In genomic region chr9:77899679-77900354, GRCh38 we compare ENCODE assay signal across 16 cellular contexts.
DNase-seq lines count a peak whose midpoint lies in the region; ATAC-seq and TF ChIP-seq lines count a peak whose summit lies in the region.
"Had no signal": no experiment of that assay in that cellular context is flagged by ENCODE, and none has a peak within 500 bp of the region (broad histone marks: within the 10 kb centered on the region; RNA-seq: fewer than 3 reads in every experiment).

No MANE protein-coding gene starts in this region.

- H3K27me3 ChIP-seq in HCT116 (ENCODE audit: insufficient read depth, low read length), result no peaks in the 10 kb centered on the region
- H3K27me3 ChIP-seq in adipocyte (replicated peaks; ENCODE audit: control insufficient read depth, insufficient read depth, low read length), result no peaks in the 10 kb centered on the region
- no peaks in the 10 kb centered on the region for H3K27me3 ChIP-seq in foreskin keratinocyte
- H3K27me3 ChIP-seq: dorsolateral prefrontal cortex, ovary had no signal

- RAD21 ChIA-PET in HCT116 (lab: Charles Lee; ENCODE audit: low non-redundant PET in 1 of 2, low total read pairs in 2 of 2, uncharacterized antibody in 2 of 2, unreplicated experiment in 2 of 2), result no interaction called here

- no peak overlapping the region for H2AFZ ChIP-seq in HCT116 (ENCODE audit: low read depth, low read length, poor library complexity, severe bottlenecking)

- DNase-seq in AG08395 (ENCODE audit: low spot score) (peak; percentile 62), HCT116 (ENCODE audit: low read depth, low spot score) (no peak), adipocyte (ENCODE audit: low read depth) (peak; percentile 67), foreskin keratinocyte (peak; percentile 66 to 86), HUDEP-2 (lab: John Stamatoyannopoulos, UW; ENCODE audit: unreplicated experiment in 76 of 76) (no peak), RPMI8226 (no peak)
- DNase-seq: activated naive CD4-positive, alpha-beta T cell treated with anti-CD3 and anti-CD28 coated beads for 36 hours; CD4-positive, alpha-beta T cell; dorsolateral prefrontal cortex; head of caudate nucleus; ovary; T-cell had no signal

- CTCF ChIA-PET in HCT116 (lab: Charles Lee), result no interaction called here

- H3K27ac ChIP-seq in HCT116 (ENCODE audit: low read depth, low read length) (no peak overlapping the region), foreskin keratinocyte (no peak overlapping the region)
- H3K27ac ChIP-seq: dorsolateral prefrontal cortex, ovary had no signal

- H3K9me3 ChIP-seq in HCT116 (ENCODE audit: control insufficient read depth in 1 of 2, insufficient read depth in 1 of 2, low read depth in 1 of 2, low read length in 2 of 2) (no peaks in the 10 kb centered on the region), adipocyte (ENCODE audit: control insufficient read depth, low read length) (no peaks in the 10 kb centered on the region)
- H3K9me3 ChIP-seq: ovary had no signal

- POLR2A ChIA-PET in HCT116 (lab: Charles Lee), result no interaction called here

- TF ChIP-seq RAD21 in HCT116 (IDR thresholded peaks at IDR 0.05; ENCODE audit: low read depth), result no peak

- H3K4me1 ChIP-seq in HCT116 (ENCODE audit: control insufficient read depth in 1 of 2, insufficient read depth in 2 of 2, low read length in 2 of 2) (peaks cover 2 to 15% of the 10 kb centered on the region in 2 experiments; a peak in 3 of 4 replicates), adipocyte (ENCODE audit: control insufficient read depth, insufficient read depth, low read length) (peaks cover 12% of the 10 kb centered on the region), foreskin keratinocyte (no peaks in the 10 kb centered on the region)

- no TSS peak for BruUV-seq in HCT116 (replicated peaks; lab: Mats Ljungman, UMichigan)

- no peaks in the 10 kb centered on the region for H3K9me2 ChIP-seq in HCT116 (ENCODE audit: insufficient read depth)

- peak; percentile 52; the same call in 1 of the 2 replicates for ATAC-seq in HCT116
- ATAC-seq in foreskin keratinocyte, result peak; percentile 96
- ATAC-seq in HG02759 (IDR thresholded peaks at IDR 0.05; ENCODE audit: unreplicated experiment), result no peak
- no peak for ATAC-seq in GM18867 (IDR thresholded peaks at IDR 0.05; ENCODE audit: unreplicated experiment)
- ATAC-seq: stimulated activated memory B cell treated with anti-CD40 and anti-IgM and Interleukin-4, amounts not matched to agents 10 μg/mL and 1 μg/mL and 100 μg/mL, for 72 hours; T-cell had no signal

- H3K4me3 ChIP-seq in HCT116 (replicated peaks in 1 of 2; ENCODE audit: low read depth in 1 of 2, low read length in 2 of 2) (no peak overlapping the region), adipocyte (ENCODE audit: low read length) (no peak overlapping the region)
- H3K4me3 ChIP-seq: dorsolateral prefrontal cortex, lung, ovary had no signal

- no peaks in the 10 kb centered on the region for H4K20me1 ChIP-seq in HCT116 (ENCODE audit: insufficient read depth)

- no peak for TF ChIP-seq POLR2A in HCT116 (IDR thresholded peaks at IDR 0.05; ENCODE audit: borderline replicate concordance, extremely low read depth, insufficient read depth, insufficient read length)

- no peak overlapping the region for H3K4me2 ChIP-seq in HCT116 (ENCODE audit: low read length)

- no peak overlapping the region for H3K9ac ChIP-seq in HCT116 (ENCODE audit: low read length)
- H3K9ac ChIP-seq in adipocyte (ENCODE audit: low read length), result no peak overlapping the region

- no peak for TF ChIP-seq CTCF in HCT116 (IDR thresholded peaks at IDR 0.05 in 2 of 3, conservative IDR thresholded peaks at IDR 0.05 in 1 of 3; ENCODE audit: borderline replicate concordance in 1 of 3, insufficient read depth in 1 of 3, low read depth in 2 of 3, low read length in 2 of 3)
- no peak for TF ChIP-seq CTCF in foreskin keratinocyte (conservative IDR thresholded peaks at IDR 0.05)

- H3K79me2 ChIP-seq in HCT116 (ENCODE audit: insufficient read depth, low read length), result no peaks in the 10 kb centered on the region

- intact Hi-C loops in HCT116 (cut with micrococcal nuclease), result no loop called here

- H3K36me3 ChIP-seq in HCT116 (ENCODE audit: control insufficient read depth in 1 of 2, insufficient read depth in 2 of 2, low read length in 2 of 2) (no peaks in the 10 kb centered on the region), adipocyte (ENCODE audit: control insufficient read depth, insufficient read depth, low read length, severe bottlenecking) (no peaks in the 10 kb centered on the region)
- H3K36me3 ChIP-seq: ovary had no signal

TF ChIP-seq in HCT116, 20 proteins besides CTCF, POLR2A, EP300 and RAD21:
- no peak for TF ChIP-seq SIN3A (IDR thresholded peaks at IDR 0.05; ENCODE audit: low read depth)
- no peak for TF ChIP-seq TCF7L2 (IDR thresholded peaks at IDR 0.05; ENCODE audit: borderline replicate concordance, extremely low read depth, insufficient read depth, insufficient read length)
- no peak for TF ChIP-seq ZFX (IDR thresholded peaks at IDR 0.05)
- TF ChIP-seq ELF1 (IDR thresholded peaks at IDR 0.05; ENCODE audit: borderline replicate concordance, low read depth), result no peak

Comparison
In these comparisons a context has a peak if more than half of its experiments do, and no peak if none do; other contexts are left out.
1. DNase-seq: peak in AG08395 (single experiment), adipocyte (single experiment) and foreskin keratinocyte (2 of 2); none in HCT116 (single experiment), HUDEP-2 (0 of 76) and RPMI8226 (single experiment).
2. ATAC-seq: peak in HCT116 (single experiment) and foreskin keratinocyte (single experiment); none in HG02759 (single experiment) and GM18867 (single experiment).